ENCODE assay signal across 8 cellular contexts in the genomic region with DNA sequence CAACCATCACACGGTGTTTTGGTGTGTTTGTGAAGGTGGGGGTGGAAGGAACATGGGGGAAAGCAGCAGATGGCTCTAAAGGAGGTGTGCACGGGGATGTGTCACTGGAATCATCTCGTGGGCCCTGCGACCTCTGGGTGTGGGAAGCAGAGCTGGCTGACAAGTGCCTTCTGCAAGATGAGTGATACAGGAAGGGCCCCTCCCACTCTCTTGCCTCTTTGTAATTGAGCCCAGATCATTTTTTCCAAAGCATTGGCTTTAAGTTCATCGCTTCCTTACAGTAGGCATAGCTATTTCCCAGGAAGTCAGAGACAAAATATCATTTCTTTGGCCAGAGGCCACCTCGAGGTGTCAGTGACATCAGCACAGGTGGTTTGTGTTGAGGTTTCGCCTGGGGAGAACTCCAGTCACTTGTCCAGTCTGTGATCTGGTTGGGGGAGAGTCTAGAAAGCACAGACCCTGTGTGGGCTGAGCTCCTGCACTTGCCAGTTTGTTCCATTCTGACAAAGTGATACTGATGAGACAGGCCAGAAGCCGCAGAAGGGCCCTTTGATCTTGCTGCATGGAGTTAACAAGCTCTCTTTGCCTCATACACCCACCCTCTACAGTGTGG. TPM values are rescaled to one million over a fixed set of nuclear protein-coding genes. Genes with fewer than 3 reads are reported as not detected.
DNase-seq lines count a peak whose midpoint lies in the region; ATAC-seq and TF ChIP-seq lines count a peak whose summit lies in the region.

No MANE protein-coding gene starts in this region.

- H3K27ac Mint-ChIP-seq in progenitor cell of endocrine pancreas, result peak overlapping the region; percentile 73
- no peak overlapping the region for H3K27ac Mint-ChIP-seq in stimulated activated memory B cell treated with anti-CD40 and anti-IgM and Interleukin-4, amounts not matched to agents 10 μg/mL and 1 μg/mL and 100 μg/mL, for 72 hours

- H3K4me1 Mint-ChIP-seq in progenitor cell of endocrine pancreas (ENCODE audit: low read depth), result peaks cover 44% of the 10 kb centered on the region
- H3K4me1 Mint-ChIP-seq in stimulated activated memory B cell treated with anti-CD40 and anti-IgM and Interleukin-4, amounts not matched to agents 10 μg/mL and 1 μg/mL and 100 μg/mL, for 72 hours, result peaks cover 19% of the 10 kb centered on the region

- TF ChIP-seq CTCF in progenitor cell of endocrine pancreas (IDR thresholded peaks at IDR 0.05; ENCODE audit: unreplicated experiment), result no peak

- no peaks in the 10 kb centered on the region for H3K27me3 ChIP-seq in adipocyte (replicated peaks; ENCODE audit: control insufficient read depth, insufficient read depth, low read length)

- no peaks in the 10 kb centered on the region for H3K9me3 ChIP-seq in adipocyte (ENCODE audit: control insufficient read depth, low read length)

- DNase-seq in AG20443 (ENCODE audit: low spot score), result peak; percentile 62
- DNase-seq in T-helper 2 cell, result peak in 3 of 5 experiments; percentile 6 to 78 (median 71)
- peak; percentile 41 for DNase-seq in adipocyte (ENCODE audit: low read depth)
- no peak for DNase-seq in progenitor cell of endocrine pancreas (ENCODE audit: low spot score, unreplicated experiment)
- DNase-seq in NCI-H146 treated with DMSO at 0.1 percent for 48 hours (lab: John Stamatoyannopoulos, UW; ENCODE audit: unreplicated experiment), result no peak
- no peak for DNase-seq in middle frontal gyrus (ENCODE audit: extremely low spot score, low spot score)

- peaks cover 14% of the 10 kb centered on the region for H3K4me1 ChIP-seq in adipocyte (ENCODE audit: control insufficient read depth, insufficient read depth, low read length)

- H3K9ac ChIP-seq in adipocyte (ENCODE audit: low read length), result no peak overlapping the region

- no peaks in the 10 kb centered on the region for H3K9me3 Mint-ChIP-seq in progenitor cell of endocrine pancreas (ENCODE audit: low read depth)
- no peaks in the 10 kb centered on the region for H3K9me3 Mint-ChIP-seq in stimulated activated memory B cell treated with anti-CD40 and anti-IgM and Interleukin-4, amounts not matched to agents 10 μg/mL and 1 μg/mL and 100 μg/mL, for 72 hours

- no peaks in the 10 kb centered on the region for H3K27me3 Mint-ChIP-seq in progenitor cell of endocrine pancreas
- no peaks in the 10 kb centered on the region for H3K27me3 Mint-ChIP-seq in stimulated activated memory B cell treated with anti-CD40 and anti-IgM and Interleukin-4, amounts not matched to agents 10 μg/mL and 1 μg/mL and 100 μg/mL, for 72 hours

- peak overlapping the region; percentile 6 for H3K4me3 Mint-ChIP-seq in progenitor cell of endocrine pancreas (ENCODE audit: low read depth)
- no peak overlapping the region for H3K4me3 Mint-ChIP-seq in stimulated activated memory B cell treated with anti-CD40 and anti-IgM and Interleukin-4, amounts not matched to agents 10 μg/mL and 1 μg/mL and 100 μg/mL, for 72 hours

- H3K36me3 Mint-ChIP-seq in progenitor cell of endocrine pancreas (ENCODE audit: insufficient read depth), result peaks cover 29% of the 10 kb centered on the region
- H3K36me3 Mint-ChIP-seq in stimulated activated memory B cell treated with anti-CD40 and anti-IgM and Interleukin-4, amounts not matched to agents 10 μg/mL and 1 μg/mL and 100 μg/mL, for 72 hours, result peaks cover 65% of the 10 kb centered on the region

- ATAC-seq in GM21529 (IDR thresholded peaks at IDR 0.05; ENCODE audit: unreplicated experiment), result no peak
- no peak for ATAC-seq in stimulated activated memory B cell treated with anti-CD40 and anti-IgM and Interleukin-4, amounts not matched to agents 10 μg/mL and 1 μg/mL and 100 μg/mL, for 72 hours

- H3K36me3 ChIP-seq in adipocyte (ENCODE audit: control insufficient read depth, insufficient read depth, low read length, severe bottlenecking), result peaks cover 81% of the 10 kb centered on the region

- H3K4me3 ChIP-seq in adipocyte (ENCODE audit: low read length), result no peak overlapping the region

RNA-seq across cellular contexts. Expression of a gene that starts 20.6 kb away (rescaled TPM):
- total RNA-seq in progenitor cell of endocrine pancreas, result 32.1 and 40.9 TPM in 2 replicates

RNA-seq across cellular contexts. Expression of a gene that starts 33.9 kb away (rescaled TPM):
- total RNA-seq in progenitor cell of endocrine pancreas, result 51.4 and 54.2 TPM in 2 replicates

RNA-seq across cellular contexts. Expression of a gene that starts 33.9 kb away (rescaled TPM):
- total RNA-seq in progenitor cell of endocrine pancreas, result 111 and 117 TPM in 2 replicates

Comparison
In these comparisons a context has a peak if more than half of its experiments do, and no peak if none do; other contexts are left out.
1. DNase-seq: peak in AG20443 (single experiment), T-helper 2 cell (3 of 5) and adipocyte (single experiment); none in progenitor cell of endocrine pancreas (single experiment), NCI-H146 treated with DMSO at 0.1 percent for 48 hours (single experiment) and middle frontal gyrus (single experiment).